In genomic region chr3:58173029-58173669, GRCh38 we compare ENCODE assay signal across 1 cellular context.
TF ChIP-seq lines count a peak whose summit lies in the region.

No MANE protein-coding gene starts in this region.

TF ChIP-seq in HepG2, 621 proteins besides CTCF, POLR2A, EP300 and RAD21 (continued from another document and continues in another):
- no peak for TF ChIP-seq ZNF576 (CRISPR knock-in tag; IDR thresholded peaks at IDR 0.05)
- TF ChIP-seq ZNF616 (CRISPR knock-in tag; IDR thresholded peaks at IDR 0.05; ENCODE audit: low read depth) = 0 out of 2 replicates have a peak, but pooled peaks have one; percentile 11
- no peak; the same call in 1 of the 2 replicates for TF ChIP-seq CHD4 (IDR thresholded peaks at IDR 0.05; ENCODE audit: borderline replicate concordance, low read length)
- TF ChIP-seq ATF7 (IDR thresholded peaks at IDR 0.05) = no peak
- TF ChIP-seq ATF7 (CRISPR knock-in tag; IDR thresholded peaks at IDR 0.05) = no peak
- TF ChIP-seq ZGPAT (CRISPR knock-in tag; IDR thresholded peaks at IDR 0.05) = no peak; the same call in 1 of the 2 replicates
- no peak for TF ChIP-seq PHF5A (CRISPR knock-in tag; IDR thresholded peaks at IDR 0.05; ENCODE audit: low read depth, unreplicated experiment)
- TF ChIP-seq DMAP1 (CRISPR knock-in tag; IDR thresholded peaks at IDR 0.05) = no peak
- TF ChIP-seq PAXIP1 (CRISPR knock-in tag; conservative IDR thresholded peaks at IDR 0.05) = peak; percentile 82
- TF ChIP-seq, protein P1, sequence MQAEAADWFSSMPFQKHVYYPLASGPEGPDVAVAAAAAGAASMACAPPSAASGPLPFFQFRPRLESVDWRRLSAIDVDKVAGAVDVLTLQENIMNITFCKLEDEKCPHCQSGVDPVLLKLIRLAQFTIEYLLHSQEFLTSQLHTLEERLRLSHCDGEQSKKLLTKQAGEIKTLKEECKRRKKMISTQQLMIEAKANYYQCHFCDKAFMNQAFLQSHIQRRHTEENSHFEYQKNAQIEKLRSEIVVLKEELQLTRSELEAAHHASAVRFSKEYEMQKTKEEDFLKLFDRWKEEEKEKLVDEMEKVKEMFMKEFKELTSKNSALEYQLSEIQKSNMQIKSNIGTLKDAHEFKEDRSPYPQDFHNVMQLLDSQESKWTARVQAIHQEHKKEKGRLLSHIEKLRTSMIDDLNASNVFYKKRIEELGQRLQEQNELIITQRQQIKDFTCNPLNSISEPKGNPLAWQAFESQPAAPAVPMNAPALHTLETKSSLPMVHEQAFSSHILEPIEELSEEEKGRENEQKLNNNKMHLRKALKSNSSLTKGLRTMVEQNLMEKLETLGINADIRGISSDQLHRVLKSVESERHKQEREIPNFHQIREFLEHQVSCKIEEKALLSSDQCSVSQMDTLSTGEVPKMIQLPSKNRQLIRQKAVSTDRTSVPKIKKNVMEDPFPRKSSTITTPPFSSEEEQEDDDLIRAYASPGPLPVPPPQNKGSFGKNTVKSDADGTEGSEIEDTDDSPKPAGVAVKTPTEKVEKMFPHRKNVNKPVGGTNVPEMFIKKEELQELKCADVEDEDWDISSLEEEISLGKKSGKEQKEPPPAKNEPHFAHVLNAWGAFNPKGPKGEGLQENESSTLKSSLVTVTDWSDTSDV (CRISPR knock-in tag; IDR thresholded peaks at IDR 0.05) = no peak
- peak; percentile 71 for TF ChIP-seq ZBTB34 (CRISPR knock-in tag; IDR thresholded peaks at IDR 0.05)
- no peak for TF ChIP-seq ZNF253 (CRISPR knock-in tag; IDR thresholded peaks at IDR 0.05; ENCODE audit: borderline replicate concordance)
- no peak for TF ChIP-seq TAF1 (CRISPR knock-in tag; IDR thresholded peaks at IDR 0.05)
- TF ChIP-seq ZNF180 (CRISPR knock-in tag; IDR thresholded peaks at IDR 0.05; ENCODE audit: borderline replicate concordance, low read depth) = no peak
- peak; percentile 59 for TF ChIP-seq SP5 (CRISPR knock-in tag; IDR thresholded peaks at IDR 0.05; ENCODE audit: borderline replicate concordance, low read depth)
- TF ChIP-seq ZNF7 (CRISPR knock-in tag; IDR thresholded peaks at IDR 0.05) = no peak
- no peak for TF ChIP-seq ZNF713 (CRISPR knock-in tag; IDR thresholded peaks at IDR 0.05)
- no peak for TF ChIP-seq SUZ12 (IDR thresholded peaks at IDR 0.05; ENCODE audit: low read depth, low read length)
- no peak for TF ChIP-seq HDAC6 (IDR thresholded peaks at IDR 0.05; ENCODE audit: low read depth, low read length)
- TF ChIP-seq HNF4G (IDR thresholded peaks at IDR 0.05; ENCODE audit: borderline replicate concordance, low read depth, low read length) = peak; percentile 68
- TF ChIP-seq HNF4G (CRISPR knock-in tag; IDR thresholded peaks at IDR 0.05; ENCODE audit: borderline replicate concordance, low read depth) = no peak
- no peak for TF ChIP-seq ZNF280D (CRISPR knock-in tag; IDR thresholded peaks at IDR 0.05)
- no peak for TF ChIP-seq ZNF816 (CRISPR knock-in tag; IDR thresholded peaks at IDR 0.05; ENCODE audit: borderline replicate concordance)
- TF ChIP-seq, protein P2, sequence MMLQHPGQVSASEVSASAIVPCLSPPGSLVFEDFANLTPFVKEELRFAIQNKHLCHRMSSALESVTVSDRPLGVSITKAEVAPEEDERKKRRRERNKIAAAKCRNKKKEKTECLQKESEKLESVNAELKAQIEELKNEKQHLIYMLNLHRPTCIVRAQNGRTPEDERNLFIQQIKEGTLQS (CRISPR knock-in tag; IDR thresholded peaks at IDR 0.05) = no peak
- no peak for TF ChIP-seq MATR3 (CRISPR knock-in tag; IDR thresholded peaks at IDR 0.05)
- peak; percentile 62; the same call in 1 of the 2 replicates for TF ChIP-seq BCL6 (CRISPR knock-in tag; IDR thresholded peaks at IDR 0.05)
- no peak; the same call in 1 of the 2 replicates for TF ChIP-seq ZNF281 (CRISPR knock-in tag; IDR thresholded peaks at IDR 0.05; ENCODE audit: borderline replicate concordance)
- TF ChIP-seq, protein P3, sequence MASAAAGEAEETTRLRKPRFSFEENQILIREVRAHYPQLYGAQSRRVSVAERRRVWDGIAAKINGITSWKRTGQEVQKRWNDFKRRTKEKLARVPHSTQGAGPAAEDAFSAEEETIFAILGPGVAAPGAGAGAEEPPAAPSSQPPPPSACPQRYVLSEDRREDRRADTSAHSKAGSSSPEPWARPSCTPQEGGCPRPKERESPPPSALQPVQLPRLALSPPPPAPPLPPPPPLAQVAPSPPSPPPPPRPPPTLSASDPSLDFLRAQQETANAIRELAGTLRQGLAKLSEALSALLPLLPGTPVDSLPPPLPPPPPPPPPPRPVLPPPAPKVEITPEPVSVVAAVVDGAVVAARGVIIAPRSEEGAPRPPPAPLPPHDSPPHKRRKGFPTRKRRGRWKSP (CRISPR knock-in tag; IDR thresholded peaks at IDR 0.05) = no peak
- TF ChIP-seq ZNF569 (CRISPR knock-in tag; IDR thresholded peaks at IDR 0.05; ENCODE audit: borderline replicate concordance) = no peak
- no peak for TF ChIP-seq ZNF431 (CRISPR knock-in tag; IDR thresholded peaks at IDR 0.05; ENCODE audit: borderline replicate concordance, low read depth)
- no peak for TF ChIP-seq TIGD3 (CRISPR knock-in tag; IDR thresholded peaks at IDR 0.05; ENCODE audit: borderline replicate concordance)
- TF ChIP-seq ZNF317 (CRISPR knock-in tag; IDR thresholded peaks at IDR 0.05) = no peak
- no peak for TF ChIP-seq ZNF33A (CRISPR knock-in tag; IDR thresholded peaks at IDR 0.05; ENCODE audit: borderline replicate concordance)
- TF ChIP-seq YY1 (IDR thresholded peaks at IDR 0.05; ENCODE audit: insufficient read depth, insufficient replicate concordance, low read depth, low read length) = no peak
- no peak for TF ChIP-seq CBX2 (IDR thresholded peaks at IDR 0.05; ENCODE audit: low read depth, low read length)
- TF ChIP-seq CBX2 (CRISPR knock-in tag; IDR thresholded peaks at IDR 0.05; ENCODE audit: low read depth) = no peak
- TF ChIP-seq DNMT3B (CRISPR knock-in tag; conservative IDR thresholded peaks at IDR 0.05) = no peak
- TF ChIP-seq KLF16 (CRISPR knock-in tag; IDR thresholded peaks at IDR 0.05) = no peak
- no peak for TF ChIP-seq AHR (CRISPR knock-in tag; IDR thresholded peaks at IDR 0.05)
- no peak for TF ChIP-seq STAT5B (CRISPR knock-in tag; IDR thresholded peaks at IDR 0.05)
